1 cellular context compared by ENCODE assay signal in genomic region chr3:16061491-16061890, GRCh38.
TF ChIP-seq lines count a peak whose summit lies in the region.

No MANE protein-coding gene starts in this region.

TF ChIP-seq in HCT116, 20 proteins besides CTCF, POLR2A, EP300 and RAD21 (continued from another document):
- no peak for TF ChIP-seq ZBTB33 (IDR thresholded peaks at IDR 0.05; ENCODE audit: extremely low read depth, insufficient replicate concordance, low read length)
- TF ChIP-seq MAX (IDR thresholded peaks at IDR 0.05): no peak
- no peak for TF ChIP-seq EGR1 (IDR thresholded peaks at IDR 0.05; ENCODE audit: low read depth)
- TF ChIP-seq JUND (IDR thresholded peaks at IDR 0.05): no peak
- TF ChIP-seq CBX3 (IDR thresholded peaks at IDR 0.05; ENCODE audit: low read depth): no peak
- no peak for TF ChIP-seq SP1 (IDR thresholded peaks at IDR 0.05; ENCODE audit: low read depth)
- no peak for TF ChIP-seq ZFX (IDR thresholded peaks at IDR 0.05)
- no peak for TF ChIP-seq FOSL1 (IDR thresholded peaks at IDR 0.05; ENCODE audit: low read depth)
- TF ChIP-seq SRF (IDR thresholded peaks at IDR 0.05; ENCODE audit: low read depth): no peak
